Comparison of ENCODE assay signal across 10 cellular contexts in genomic region chr21:16419188-16419874, GRCh38.
DNase-seq lines count a peak whose midpoint lies in the region; ATAC-seq lines count a peak whose summit lies in the region.
"Had no signal": no experiment of that assay in that cellular context is flagged by ENCODE, and none has a peak within 500 bp of the region (broad histone marks: within the 10 kb centered on the region; RNA-seq: fewer than 3 reads in every experiment).

No MANE protein-coding gene starts in this region.

- peak; percentile 83 for DNase-seq in A172 (ENCODE audit: low spot score)
- DNase-seq in NCI-H2107 (lab: John Stamatoyannopoulos, UW) = peak; percentile 55
- DNase-seq in mucosa of gallbladder (ENCODE audit: low spot score) = peak; percentile 75
- no peak for DNase-seq in NCI-H526 treated with DMSO at 0.1 percent for 48 hours (lab: John Stamatoyannopoulos, UW)
- DNase-seq in NCI-H146 treated with DMSO at 0.1 percent for 48 hours (lab: John Stamatoyannopoulos, UW; ENCODE audit: unreplicated experiment) = no peak
- no peak for DNase-seq in stimulated activated naive CD8-positive, alpha-beta T cell treated with anti-CD3 and anti-CD28 coated beads, Interleukin-15, amount 100 ng/mL, for 72 hours

- peaks cover 6% of the 10 kb centered on the region for H3K4me1 ChIP-seq in endocrine pancreas (ENCODE audit: control insufficient read depth, insufficient read depth, low read length)
- H3K4me1 ChIP-seq: BLaER1, Peyer's patch had no signal

- no peak overlapping the region for H3K9ac ChIP-seq in endocrine pancreas (ENCODE audit: control insufficient read depth, insufficient read depth, low read length)
- H3K9ac ChIP-seq: BLaER1 had no signal

- no peaks in the 10 kb centered on the region for H3K27me3 ChIP-seq in endocrine pancreas (ENCODE audit: control insufficient read depth, insufficient read depth, low read length)
- H3K27me3 ChIP-seq: BLaER1, Peyer's patch had no signal

- no peaks in the 10 kb centered on the region for H3K36me3 ChIP-seq in endocrine pancreas (ENCODE audit: control insufficient read depth, insufficient read depth, low read length)
- H3K36me3 ChIP-seq: BLaER1, Peyer's patch had no signal

- H3K4me1 Mint-ChIP-seq in stimulated activated naive CD8-positive, alpha-beta T cell treated with anti-CD3 and anti-CD28 coated beads, Interleukin-15, amount 100 ng/mL, for 72 hours = no peaks in the 10 kb centered on the region

- H3K9me3 Mint-ChIP-seq in stimulated activated naive CD8-positive, alpha-beta T cell treated with anti-CD3 and anti-CD28 coated beads, Interleukin-15, amount 100 ng/mL, for 72 hours = no peaks in the 10 kb centered on the region

- H3K27ac Mint-ChIP-seq in stimulated activated naive CD8-positive, alpha-beta T cell treated with anti-CD3 and anti-CD28 coated beads, Interleukin-15, amount 100 ng/mL, for 72 hours = no peak overlapping the region

- H3K4me3 ChIP-seq in endocrine pancreas (ENCODE audit: control insufficient read depth, insufficient read depth, low read length) = peak overlapping the region; percentile 80
- H3K4me3 ChIP-seq: BLaER1 had no signal

- no peaks in the 10 kb centered on the region for H3K9me3 ChIP-seq in endocrine pancreas (ENCODE audit: control insufficient read depth, low read length)
- H3K9me3 ChIP-seq: BLaER1, Peyer's patch had no signal

- H3K4me3 Mint-ChIP-seq in stimulated activated naive CD8-positive, alpha-beta T cell treated with anti-CD3 and anti-CD28 coated beads, Interleukin-15, amount 100 ng/mL, for 72 hours = no peak overlapping the region

- no peak for ATAC-seq in HG03457 (IDR thresholded peaks at IDR 0.05; ENCODE audit: unreplicated experiment)
- ATAC-seq in stimulated activated naive CD8-positive, alpha-beta T cell treated with anti-CD3 and anti-CD28 coated beads, Interleukin-15, amount 100 ng/mL, for 72 hours = no peak

- H3K27me3 Mint-ChIP-seq in stimulated activated naive CD8-positive, alpha-beta T cell treated with anti-CD3 and anti-CD28 coated beads, Interleukin-15, amount 100 ng/mL, for 72 hours = no peaks in the 10 kb centered on the region

Comparison
In these comparisons a context has a peak if more than half of its experiments do, and no peak if none do; other contexts are left out.
1. DNase-seq: peak in A172 (single experiment), NCI-H2107 (single experiment) and mucosa of gallbladder (single experiment); none in NCI-H526 treated with DMSO at 0.1 percent for 48 hours (single experiment), NCI-H146 treated with DMSO at 0.1 percent for 48 hours (single experiment) and stimulated activated naive CD8-positive, alpha-beta T cell treated with anti-CD3 and anti-CD28 coated beads, Interleukin-15, amount 100 ng/mL, for 72 hours (0 of 2).